8 cellular contexts compared by ENCODE assay signal in the genomic region with DNA sequence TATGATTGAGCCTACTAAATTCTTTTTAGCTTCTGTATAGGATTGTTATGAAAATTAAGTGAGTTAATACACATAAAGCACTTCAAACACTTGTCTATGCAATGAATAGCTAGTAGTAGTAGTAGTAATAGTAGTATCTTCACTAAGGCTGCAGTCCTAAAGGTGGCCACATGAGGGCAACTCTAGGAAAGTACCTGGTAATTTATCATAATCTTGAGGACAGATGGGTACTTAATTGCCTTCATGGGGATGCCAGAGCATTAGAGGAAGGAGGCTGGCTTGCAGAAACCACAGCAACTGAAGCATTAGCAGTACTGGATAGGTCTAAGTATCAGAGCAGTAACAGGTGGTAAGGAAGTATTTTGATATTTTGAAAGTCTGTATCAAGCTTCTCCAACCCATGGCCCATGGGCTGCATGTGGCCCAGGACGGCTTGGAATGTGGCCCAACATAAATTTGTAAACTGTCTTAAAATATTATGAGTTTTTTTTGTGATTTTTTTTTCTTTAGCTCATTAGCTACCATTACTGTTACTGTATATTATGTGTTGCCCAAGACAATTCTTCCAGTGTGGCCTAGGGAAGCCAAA. TPM values are rescaled to one million over a fixed set of nuclear protein-coding genes. Genes with fewer than 3 reads are reported as not detected.
A peak's percentile ranks its signal among the peaks of the same experiment; 100 is the strongest.
DNase-seq lines count a peak whose midpoint lies in the region; ATAC-seq lines count a peak whose summit lies in the region.

No MANE protein-coding gene starts in this region.

- no peak overlapping the region for H3K4me3 ChIP-seq in GM23248

- DNase-seq in DMS 273 treated with DMSO at 0.1 percent for 48 hours (lab: John Stamatoyannopoulos, UW), result peak; percentile 62
- peak; percentile 37 for DNase-seq in GM23248
- DNase-seq in NOMO-1 treated with dmso at 0.1 percent for 144 hours (lab: John Stamatoyannopoulos, UW; ENCODE audit: unreplicated experiment), result peak; percentile 60
- DNase-seq in activated T-helper 9 cell treated with anti-CD3 and anti-CD28 coated beads, Interleukin-2, amount 50 U/mL, for 16 hours (ENCODE audit: low read depth), result peak; percentile 31
- peak; percentile 55 for DNase-seq in islet precursor cell
- DNase-seq in stimulated activated CD8-positive, alpha-beta memory T cell treated with anti-CD3 and anti-CD28 coated beads, Interleukin-4, amount 100 ng/mL, for 48 hours, result peak; percentile 76
- no peak for DNase-seq in C1 segment of cervical spinal cord (lab: John Stamatoyannopoulos, UW)

- H3K9me2 ChIP-seq in GM23248 (ENCODE audit: insufficient read depth), result no peaks in the 10 kb centered on the region

- in situ Hi-C loops in GM23248 (cut with MboI), result no loop called here

- no peaks in the 10 kb centered on the region for H3K9me3 ChIP-seq in GM23248 (ENCODE audit: low read depth)

- 54 to 55% methylated on average over 1 of the region's 1 CpG for WGBS in GM23248 (ENCODE audit: low coverage in 1 of 2, low lambda C conversion rate in 2 of 2, missing lambda C conversion rate in 2 of 2), 2 experiments

- H2AFZ ChIP-seq in GM23248, result no peak overlapping the region

- no peak overlapping the region for H3K27ac ChIP-seq in GM23248

- no peaks in the 10 kb centered on the region for H3K36me3 ChIP-seq in GM23248 (ENCODE audit: low read depth)

- no peaks in the 10 kb centered on the region for H4K20me1 ChIP-seq in GM23248 (ENCODE audit: insufficient read depth)

- no peaks in the 10 kb centered on the region for H3K4me1 ChIP-seq in GM23248 (ENCODE audit: insufficient read depth)

- no peak overlapping the region for H3K4me2 ChIP-seq in GM23248 (ENCODE audit: unreplicated experiment)

- H3F3A ChIP-seq in GM23248 (ENCODE audit: insufficient read depth), result no peaks in the 10 kb centered on the region

- no peak overlapping the region for H3K9ac ChIP-seq in GM23248

- ATAC-seq in HG03565 (IDR thresholded peaks at IDR 0.05; ENCODE audit: unreplicated experiment), result no peak

- no peaks in the 10 kb centered on the region for H3K27me3 ChIP-seq in GM23248 (replicated peaks; ENCODE audit: insufficient read depth)

- H3K79me2 ChIP-seq in GM23248 (ENCODE audit: insufficient read depth), result no peaks in the 10 kb centered on the region

RNA-seq across cellular contexts. Expression of a gene that starts 17.3 kb away (rescaled TPM):
- total RNA-seq in GM23248 (2014; rRNA removed; shearing (Covaris generic)), result 3.7 TPM in 1 of 2 replicates, not detected in the other
- polyA plus RNA-seq in GM23248 (2016; fragmentation: Nextera tagmentation; extraction: Ambion mirVana), result 0.76 and 0.95 TPM in 2 replicates

RNA-seq across cellular contexts. Expression of a gene that starts 17.4 kb away (rescaled TPM):
- total RNA-seq in GM23248 (2014; rRNA removed; shearing (Covaris generic)), result not detected in 2 replicates
- not detected in 2 replicates for polyA plus RNA-seq in GM23248 (2016; fragmentation: Nextera tagmentation; extraction: Ambion mirVana)

Comparison
In these comparisons a context has a peak if more than half of its experiments do, and no peak if none do; other contexts are left out.
1. DNase-seq: peak in DMS 273 treated with DMSO at 0.1 percent for 48 hours (single experiment), GM23248 (single experiment), NOMO-1 treated with dmso at 0.1 percent for 144 hours (single experiment), activated T-helper 9 cell treated with anti-CD3 and anti-CD28 coated beads, Interleukin-2, amount 50 U/mL, for 16 hours (single experiment), islet precursor cell (single experiment) and stimulated activated CD8-positive, alpha-beta memory T cell treated with anti-CD3 and anti-CD28 coated beads, Interleukin-4, amount 100 ng/mL, for 48 hours (single experiment); none in C1 segment of cervical spinal cord (0 of 14).